Comparison of ENCODE assay signal across 15 cellular contexts in genomic region chr18:59087391-59087790, GRCh38. TPM values are rescaled to one million over a fixed set of nuclear protein-coding genes. Genes with fewer than 3 reads are reported as not detected.
DNase-seq lines count a peak whose midpoint lies in the region; ATAC-seq and TF ChIP-seq lines count a peak whose summit lies in the region.
"Had no signal": no experiment of that assay in that cellular context is flagged by ENCODE, and none has a peak within 500 bp of the region (broad histone marks: within the 10 kb centered on the region; RNA-seq: fewer than 3 reads in every experiment).

No MANE protein-coding gene starts in this region.

- TF ChIP-seq RAD21 in IMR-90 (IDR thresholded peaks at IDR 0.05; ENCODE audit: low read length): no peak

- CTCF ChIA-PET in IMR-90 (lab: Yijun Ruan, JAX): no interaction called here

- H4K91ac ChIP-seq in IMR-90 (ENCODE audit: insufficient read depth, low read depth, low read length): no peak overlapping the region

- intact Hi-C loops in IMR-90 (cut with micrococcal nuclease): no loop called here
- intact Hi-C loops in activated T-helper 2 cell treated with anti-CD3 and anti-CD28 coated beads, Interferon-gamma antibody, Interleukin-2, Interleukin-4, amounts not matched to agents 10 μg/mL and 5 μg/mL and 100 μg/mL, durations not matched to agents 14 hours and 24 hours and 36 hours (cut with micrococcal nuclease): loop anchor here (10.0 kb wide), 1 partner anchor 127 kb away; no protein-coding TSS in a partner anchor

- no peak overlapping the region for H3K27ac ChIP-seq in IMR-90 (ENCODE audit: insufficient read depth, low read length)
- H3K27ac ChIP-seq: HL-60, SJSA1, tibial artery had no signal

- no peaks in the 10 kb centered on the region for H4K20me1 ChIP-seq in IMR-90 (ENCODE audit: insufficient read depth, low read length)

- no peaks in the 10 kb centered on the region for H3K36me3 ChIP-seq in IMR-90 (ENCODE audit: control insufficient read depth, insufficient read depth, low read length)
- H3K36me3 ChIP-seq: SJSA1, tibial artery had no signal

- H3K4me2 ChIP-seq in IMR-90 (ENCODE audit: low read depth, low read length): no peak overlapping the region

- H2BK20ac ChIP-seq in IMR-90 (ENCODE audit: low read depth, low read length): no peak overlapping the region

- no peak overlapping the region for H3K14ac ChIP-seq in IMR-90 (replicated peaks; ENCODE audit: low read depth, low read length)

- H3K4me3 ChIP-seq in IMR-90 (ENCODE audit: insufficient read depth, low read depth, low read length): no peak overlapping the region
- H3K4me3 ChIP-seq: SJSA1, tibial artery had no signal

- no peak for TF ChIP-seq POLR2A in IMR-90 (IDR thresholded peaks at IDR 0.05; ENCODE audit: low read depth, low read length)

- BruUV-seq in IMR-90 (replicated peaks; lab: Mats Ljungman, UMichigan): no TSS peak

- H3K9me1 ChIP-seq in IMR-90 (ENCODE audit: insufficient read depth, low read length): no peaks in the 10 kb centered on the region

- H3K79me1 ChIP-seq in IMR-90 (ENCODE audit: low read depth in 1 of 2, low read length in 2 of 2): no peaks in the 10 kb centered on the region

- H3K9me3 Mint-ChIP-seq in activated T-cell treated with anti-CD3 and anti-CD28 coated beads, Interleukin-2, amount 50 U/mL, for 72 hours: no peaks in the 10 kb centered on the region
- no peaks in the 10 kb centered on the region for H3K9me3 Mint-ChIP-seq in naive thymus-derived CD8-positive, alpha-beta T cell
- no peaks in the 10 kb centered on the region for H3K9me3 Mint-ChIP-seq in activated T-helper 2 cell treated with anti-CD3 and anti-CD28 coated beads, Interferon-gamma antibody, Interleukin-2, Interleukin-4, amounts not matched to agents 10 μg/mL and 5 μg/mL and 100 μg/mL, durations not matched to agents 14 hours and 24 hours and 36 hours
- H3K9me3 Mint-ChIP-seq: activated naive CD4-positive, alpha-beta T cell treated with anti-CD3 and anti-CD28 coated beads, Interleukin-2, amount 50 U/mL, for 24 hours; natural killer cell had no signal

- in situ Hi-C loops in IMR-90 (cut with MboI; ENCODE audit: low sequenced_read_pairs): no loop called here

- H3K18ac ChIP-seq in IMR-90 (ENCODE audit: low read depth, low read length): no peak overlapping the region

- peaks cover 28% of the 10 kb centered on the region for H3K27me3 ChIP-seq in IMR-90 (ENCODE audit: control insufficient read depth, insufficient read depth, low read length)

- H3K4me3 Mint-ChIP-seq in activated T-cell treated with anti-CD3 and anti-CD28 coated beads, Interleukin-2, amount 50 U/mL, for 72 hours: no peak overlapping the region
- peak overlapping the region in 1 of 10 donors; percentile 5 for H3K4me3 Mint-ChIP-seq in naive thymus-derived CD8-positive, alpha-beta T cell
- H3K4me3 Mint-ChIP-seq in activated T-helper 2 cell treated with anti-CD3 and anti-CD28 coated beads, Interferon-gamma antibody, Interleukin-2, Interleukin-4, amounts not matched to agents 10 μg/mL and 5 μg/mL and 100 μg/mL, durations not matched to agents 14 hours and 24 hours and 36 hours (ENCODE audit: low read depth): no peak overlapping the region
- H3K4me3 Mint-ChIP-seq: activated naive CD4-positive, alpha-beta T cell treated with anti-CD3 and anti-CD28 coated beads, Interleukin-2, amount 50 U/mL, for 24 hours; natural killer cell had no signal

- H2BK120ac ChIP-seq in IMR-90 (ENCODE audit: low read depth, low read length): no peak overlapping the region

- H2AK9ac ChIP-seq in IMR-90 (replicated peaks; ENCODE audit: low read depth, low read length, poor library complexity): no peak overlapping the region

- H3K23ac ChIP-seq in IMR-90 (ENCODE audit: low read depth, low read length): no peak overlapping the region

- POLR2A ChIA-PET in IMR-90 (lab: Charles Lee; ENCODE audit: unreplicated experiment): no interaction called here
- POLR2A ChIA-PET in naive thymus-derived CD8-positive, alpha-beta T cell (lab: Charles Lee): no interaction called here

- no peaks in the 10 kb centered on the region for H3K9me3 ChIP-seq in IMR-90 (ENCODE audit: control insufficient read depth, insufficient read depth, low read length)
- H3K9me3 ChIP-seq: SJSA1, tibial artery had no signal

- H3K9ac ChIP-seq in IMR-90 (ENCODE audit: low read depth, low read length): no peak overlapping the region

- peaks cover 15% of the 10 kb centered on the region for H3K27me3 Mint-ChIP-seq in activated T-cell treated with anti-CD3 and anti-CD28 coated beads, Interleukin-2, amount 50 U/mL, for 72 hours (ENCODE audit: low read depth)
- peaks cover 13 to 17% (median 15%) of the 10 kb centered on the region in 5 donors for H3K27me3 Mint-ChIP-seq in naive thymus-derived CD8-positive, alpha-beta T cell
- peaks cover 16% of the 10 kb centered on the region for H3K27me3 Mint-ChIP-seq in activated T-helper 2 cell treated with anti-CD3 and anti-CD28 coated beads, Interferon-gamma antibody, Interleukin-2, Interleukin-4, amounts not matched to agents 10 μg/mL and 5 μg/mL and 100 μg/mL, durations not matched to agents 14 hours and 24 hours and 36 hours (ENCODE audit: low read depth)

- no peak overlapping the region for H3K4ac ChIP-seq in IMR-90 (ENCODE audit: low read depth, low read length)

- H2BK5ac ChIP-seq in IMR-90 (ENCODE audit: low read depth, low read length, poor library complexity, severe bottlenecking): no peak overlapping the region

- DNase-seq in activated T-cell treated with anti-CD3 and anti-CD28 coated beads, Interleukin-2, amount 50 U/mL, for 72 hours: peak in 1 of 2 donors; percentile 18
- DNase-seq in activated T-cell treated with anti-CD3 and anti-CD28 coated beads, Interleukin-2, amount 50 U/mL, for 48 hours: no peak
- DNase-seq in IMR-90: peak; percentile 7
- DNase-seq in RPMI8226: peak; percentile 49
- peak in 5 of 10 donors; percentile 2 to 36 (median 27) for DNase-seq in naive thymus-derived CD8-positive, alpha-beta T cell
- no peak for DNase-seq in activated T-helper 2 cell treated with anti-CD3 and anti-CD28 coated beads, Interferon-gamma antibody, Interleukin-2, Interleukin-4, amounts not matched to agents 10 μg/mL and 5 μg/mL and 100 μg/mL, durations not matched to agents 14 hours and 24 hours and 36 hours (ENCODE audit: low spot score)
- DNase-seq: left ventricle myocardium superior, natural killer cell, NCI-H187 treated with DMSO at 0.1 percent for 48 hours, tibial artery had no signal

- H2AFZ ChIP-seq in IMR-90 (replicated peaks; ENCODE audit: low read length, poor library complexity): no peak overlapping the region

- peaks cover 12% of the 10 kb centered on the region for H3K4me1 Mint-ChIP-seq in activated T-cell treated with anti-CD3 and anti-CD28 coated beads, Interleukin-2, amount 50 U/mL, for 72 hours (ENCODE audit: low read depth)
- H3K4me1 Mint-ChIP-seq in naive thymus-derived CD8-positive, alpha-beta T cell: peaks cover 12 to 14% (median 14%) of the 10 kb centered on the region in 4 donors
- peaks cover 6% of the 10 kb centered on the region for H3K4me1 Mint-ChIP-seq in activated T-helper 2 cell treated with anti-CD3 and anti-CD28 coated beads, Interferon-gamma antibody, Interleukin-2, Interleukin-4, amounts not matched to agents 10 μg/mL and 5 μg/mL and 100 μg/mL, durations not matched to agents 14 hours and 24 hours and 36 hours (ENCODE audit: low read depth)

- no peak overlapping the region for H4K5ac ChIP-seq in IMR-90 (ENCODE audit: low read depth, low read length)

- ATAC-seq in activated T-cell treated with anti-CD3 and anti-CD28 coated beads, Interleukin-2, amount 50 U/mL, for 72 hours (replicated peaks in 1 of 2): peak; percentile 61 to 79
- ATAC-seq in IMR-90 (ENCODE audit: low read depth): no peak
- peak; percentile 78 to 92 for ATAC-seq in naive thymus-derived CD8-positive, alpha-beta T cell
- ATAC-seq in GM21723 (IDR thresholded peaks at IDR 0.05; ENCODE audit: unreplicated experiment): no peak
- no peak for ATAC-seq in GM21423 (IDR thresholded peaks at IDR 0.05; ENCODE audit: unreplicated experiment)
- ATAC-seq: left ventricle myocardium superior, natural killer cell had no signal

- H3K56ac ChIP-seq in IMR-90 (ENCODE audit: extremely low read depth, insufficient read depth, low read length): no peak overlapping the region

- no peaks in the 10 kb centered on the region; the same call in 1 of the 2 replicates for H3K4me1 ChIP-seq in IMR-90 (ENCODE audit: control insufficient read depth, insufficient read depth, low read length)
- H3K4me1 ChIP-seq: SJSA1, tibial artery had no signal

- WGBS in IMR-90 (ENCODE audit: extremely low coverage in 2 of 2, insufficient read length in 1 of 2), 2 experiments: no CpG with 5 or more reads among the region's 3 CpGs

- H2AK5ac ChIP-seq in IMR-90 (ENCODE audit: low read depth, low read length): no peak overlapping the region

- no peak overlapping the region for H2BK15ac ChIP-seq in IMR-90 (ENCODE audit: low read depth, low read length)

- no peaks in the 10 kb centered on the region for H3K36me3 Mint-ChIP-seq in activated T-cell treated with anti-CD3 and anti-CD28 coated beads, Interleukin-2, amount 50 U/mL, for 72 hours (ENCODE audit: insufficient read depth in 2 of 2)
- H3K36me3 Mint-ChIP-seq in naive thymus-derived CD8-positive, alpha-beta T cell: no peaks in the 10 kb centered on the region
- H3K36me3 Mint-ChIP-seq in activated T-helper 2 cell treated with anti-CD3 and anti-CD28 coated beads, Interferon-gamma antibody, Interleukin-2, Interleukin-4, amounts not matched to agents 10 μg/mL and 5 μg/mL and 100 μg/mL, durations not matched to agents 14 hours and 24 hours and 36 hours (ENCODE audit: low read depth): no peaks in the 10 kb centered on the region
- H3K36me3 Mint-ChIP-seq: activated naive CD4-positive, alpha-beta T cell treated with anti-CD3 and anti-CD28 coated beads, Interleukin-2, amount 50 U/mL, for 24 hours; natural killer cell had no signal

- H3K27ac Mint-ChIP-seq in activated T-cell treated with anti-CD3 and anti-CD28 coated beads, Interleukin-2, amount 50 U/mL, for 72 hours: no peak overlapping the region
- H3K27ac Mint-ChIP-seq in naive thymus-derived CD8-positive, alpha-beta T cell: peak overlapping the region in 5 of 10 donors; percentile 5 to 53 (median 33)
- H3K27ac Mint-ChIP-seq in activated T-helper 2 cell treated with anti-CD3 and anti-CD28 coated beads, Interferon-gamma antibody, Interleukin-2, Interleukin-4, amounts not matched to agents 10 μg/mL and 5 μg/mL and 100 μg/mL, durations not matched to agents 14 hours and 24 hours and 36 hours: no peak overlapping the region
- H3K27ac Mint-ChIP-seq: activated naive CD4-positive, alpha-beta T cell treated with anti-CD3 and anti-CD28 coated beads, Interleukin-2, amount 50 U/mL, for 24 hours; natural killer cell had no signal

- no peak overlapping the region for H4K8ac ChIP-seq in IMR-90 (ENCODE audit: low read depth in 2 of 2, low read length in 2 of 2)

- TF ChIP-seq CTCF in IMR-90 (conservative IDR thresholded peaks at IDR 0.05; ENCODE audit: low read depth, low read length): no peak

- dilution Hi-C loops in IMR-90 (cut with HindIII; ENCODE audit: low sequenced_read_pairs, unreplicated experiment): no loop called here

RNA-seq across cellular contexts. Expression of gene SEC11C, which starts 52.3 kb away (rescaled TPM):
- total RNA-seq in activated T-cell treated with anti-CD3 and anti-CD28 coated beads, Interleukin-2, amount 50 U/mL, for 72 hours: 100 to 1,000 TPM; 160 to 194 TPM
- total RNA-seq in IMR-90 (2012; rRNA removed): 8.9 and 10.6 TPM in 2 replicates
- 11.9 and 14.4 TPM in 2 replicates for polyA plus RNA-seq in IMR-90 (2012; rRNA removed)
- polyA plus RNA-seq in IMR-90 (2012; cell fraction: cytosol; rRNA removed): 4.4 and 8.9 TPM in 2 replicates
- 1.9 and 2.9 TPM in 2 replicates for polyA plus RNA-seq in IMR-90 (2012; cell fraction: nucleus; rRNA removed; ENCODE audit: low replicate concordance)
- total RNA-seq in naive thymus-derived CD8-positive, alpha-beta T cell: 10 to 100 TPM; 36.6 to 42.4 TPM
- polyA plus RNA-seq in naive thymus-derived CD8-positive, alpha-beta T cell: 100 to 1,000 TPM; 102 to 151 (median 116) TPM
- 198 and 208 TPM in 2 replicates for total RNA-seq in activated T-helper 2 cell treated with anti-CD3 and anti-CD28 coated beads, Interferon-gamma antibody, Interleukin-2, Interleukin-4, amounts not matched to agents 10 μg/mL and 5 μg/mL and 100 μg/mL, durations not matched to agents 14 hours and 24 hours and 36 hours

Comparison
In these comparisons a context has a peak if more than half of its experiments do, and no peak if none do; other contexts are left out.
1. ATAC-seq: peak in activated T-cell treated with anti-CD3 and anti-CD28 coated beads, Interleukin-2, amount 50 U/mL, for 72 hours (2 of 2) and naive thymus-derived CD8-positive, alpha-beta T cell (2 of 2); none in IMR-90 (single experiment), GM21723 (single experiment) and GM21423 (single experiment).
2. DNase-seq: peak in IMR-90 (single experiment) and RPMI8226 (single experiment); none in activated T-cell treated with anti-CD3 and anti-CD28 coated beads, Interleukin-2, amount 50 U/mL, for 48 hours (0 of 2) and activated T-helper 2 cell treated with anti-CD3 and anti-CD28 coated beads, Interferon-gamma antibody, Interleukin-2, Interleukin-4, amounts not matched to agents 10 μg/mL and 5 μg/mL and 100 μg/mL, durations not matched to agents 14 hours and 24 hours and 36 hours (single experiment).